Comparison of ENCODE assay signal across 8 cellular contexts in the genomic region with DNA sequence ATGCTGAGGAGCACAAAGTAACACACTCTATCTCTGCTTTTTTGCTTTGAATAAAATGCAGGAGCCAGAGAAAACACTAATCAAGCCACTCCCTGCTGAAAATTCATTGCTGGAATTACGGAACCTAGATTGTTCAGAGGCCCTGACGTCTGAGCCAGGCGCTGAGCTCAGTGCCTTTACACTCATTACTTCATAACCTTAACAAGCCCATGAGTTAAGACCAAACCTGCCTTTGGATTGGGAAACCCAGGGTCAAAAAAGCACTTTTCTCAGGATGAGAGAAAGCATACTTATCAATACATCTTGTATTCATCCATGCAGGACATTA. TPM values are rescaled to one million over a fixed set of nuclear protein-coding genes. Genes with fewer than 3 reads are reported as not detected.
A peak's percentile ranks its signal among the peaks of the same experiment; 100 is the strongest.
DNase-seq lines count a peak whose midpoint lies in the region; ATAC-seq and TF ChIP-seq lines count a peak whose summit lies in the region.

No MANE protein-coding gene starts in this region.

- TF ChIP-seq CTCF in mucosa of descending colon (IDR thresholded peaks at IDR 0.05), result no peak

- H3K36me3 ChIP-seq in NT2/D1 (ENCODE audit: insufficient read depth, insufficient read length, low read length) (no peaks in the 10 kb centered on the region), duodenal mucosa (ENCODE audit: control insufficient read depth in 1 of 2, insufficient read depth in 2 of 2, low read length in 2 of 2) (no peaks in the 10 kb centered on the region), mucosa of descending colon (ENCODE audit: low read depth) (no peaks in the 10 kb centered on the region)

- H3K27me3 ChIP-seq in NT2/D1 (ENCODE audit: insufficient read depth, insufficient read length) (no peaks in the 10 kb centered on the region), duodenal mucosa (ENCODE audit: control insufficient read depth in 1 of 2, insufficient read depth in 2 of 2, low read length in 2 of 2) (no peaks in the 10 kb centered on the region)

- peak overlapping the region; percentile 48 for H3K4me3 ChIP-seq in NT2/D1 (ENCODE audit: insufficient read length, low read depth)
- peak overlapping the region; percentile 77 to 86 for H3K4me3 ChIP-seq in duodenal mucosa (ENCODE audit: low read depth in 1 of 2, low read length in 2 of 2)
- H3K4me3 ChIP-seq in mucosa of descending colon, result peak overlapping the region; percentile 46

- H3K9ac ChIP-seq in NT2/D1 (ENCODE audit: insufficient read length, low read depth) (peak overlapping the region; percentile 95), duodenal mucosa (ENCODE audit: low read depth in 1 of 2, low read length in 2 of 2) (peak overlapping the region; percentile 85 to 88)

- ATAC-seq in HG02610 (IDR thresholded peaks at IDR 0.05; ENCODE audit: unreplicated experiment) (peak; percentile 23), mucosa of descending colon (peak; percentile 58), GM21737 (IDR thresholded peaks at IDR 0.05; ENCODE audit: unreplicated experiment) (no peak)

- H3K9me3 ChIP-seq in NT2/D1 (ENCODE audit: insufficient read depth, low read length) (no peaks in the 10 kb centered on the region), duodenal mucosa (ENCODE audit: control insufficient read depth in 1 of 2, low read length in 2 of 2) (no peaks in the 10 kb centered on the region), mucosa of descending colon (no peaks in the 10 kb centered on the region)

- intact Hi-C loops in mucosa of descending colon (cut with DNase I, micrococcal nuclease), result no loop called here

- H3K4me1 ChIP-seq in NT2/D1 (ENCODE audit: insufficient read depth, insufficient read length) (no peaks in the 10 kb centered on the region), duodenal mucosa (ENCODE audit: control insufficient read depth in 1 of 2, insufficient read depth in 2 of 2, low read length in 2 of 2) (peaks cover 16 to 31% of the 10 kb centered on the region in 2 donors), mucosa of descending colon (ENCODE audit: low read depth) (peaks cover 3% of the 10 kb centered on the region)

- DNase-seq in NCI-H748 (lab: John Stamatoyannopoulos, UW; ENCODE audit: unreplicated experiment) (peak; percentile 58), NCI-H748 treated with DMSO at 0.1 percent for 48 hours (lab: John Stamatoyannopoulos, UW) (no peak), NT2/D1 (ENCODE audit: low read depth, low spot score) (no peak), mucosa of descending colon (peak in 1 of 3 donors; percentile 61), dedifferentiated amniotic fluid mesenchymal stem cell (ENCODE audit: extremely low spot score) (no peak)

- peak overlapping the region; percentile 96 for H3K27ac ChIP-seq in duodenal mucosa (ENCODE audit: low read depth, low read length)

RNA-seq across cellular contexts. Expression of a gene that starts 0.8 kb away (rescaled TPM):
- total RNA-seq in mucosa of descending colon, result 10 to 100 TPM; 28.0 to 46.7 (median 32.2) TPM
